Comparison of ENCODE assay signal across 9 cellular contexts in genomic region chrX:39730671-39731389, GRCh38.
DNase-seq lines count a peak whose midpoint lies in the region; ATAC-seq and TF ChIP-seq lines count a peak whose summit lies in the region.
"Had no signal": no experiment of that assay in that cellular context is flagged by ENCODE, and none has a peak within 500 bp of the region (broad histone marks: within the 10 kb centered on the region; RNA-seq: fewer than 3 reads in every experiment).

No MANE protein-coding gene starts in this region.

- peak overlapping the region; percentile 64 for H3K4me2 ChIP-seq in osteoblast (ENCODE audit: insufficient read depth, low read length)
- H3K4me2 ChIP-seq: KMS-11 had no signal

- ATAC-seq in HG03159 (IDR thresholded peaks at IDR 0.05; ENCODE audit: unreplicated experiment): no peak

- H4K20me1 ChIP-seq in osteoblast (ENCODE audit: insufficient read depth, low read length): no peaks in the 10 kb centered on the region

- no peak overlapping the region for H3K4me3 ChIP-seq in HEK293 (ENCODE audit: low read depth, low read length)
- H3K4me3 ChIP-seq in osteoblast (ENCODE audit: insufficient read depth, low read length): peak overlapping the region; percentile 31
- H3K4me3 ChIP-seq in transverse colon: no peak overlapping the region

- TF ChIP-seq EP300 in transverse colon (IDR thresholded peaks at IDR 0.05; ENCODE audit: low read depth): no peak

- 0 to 25% methylated on average over 2 to 21 of the region's 21 CpGs for WGBS in transverse colon (ENCODE audit: low coverage in 1 of 2), 2 donors

- H3K4me1 ChIP-seq in HEK293 (ENCODE audit: control insufficient read depth, insufficient read depth, low read length): peaks cover 4% of the 10 kb centered on the region; the same call in 1 of the 2 replicates
- H3K4me1 ChIP-seq in osteoblast (ENCODE audit: insufficient read depth, low read length): peaks cover 38% of the 10 kb centered on the region
- peaks cover 0 to 24% (median 3%) of the 10 kb centered on the region in 4 donors for H3K4me1 ChIP-seq in transverse colon

- CTCF ChIA-PET in HEK293 (lab: Yijun Ruan, JAX): interaction anchor here (0.6 to 1.6 kb wide), 11 partner anchors 10 to 179 kb away, joined by 3 to 8 read pairs (median 4); no protein-coding TSS in a partner anchor
- CTCF ChIA-PET in RWPE1 (lab: Yijun Ruan, JAX): interaction anchor here (0.5 kb wide), 1 partner anchor 364 kb away, joined by 3 read pairs; no protein-coding TSS in a partner anchor

- no peak overlapping the region for H2AFZ ChIP-seq in osteoblast (ENCODE audit: low read length)

- in situ Hi-C loops in transverse colon (cut with MboI; ENCODE audit: low pct_ligation_motif_present in 1 of 4, low pct_unique_long_range_greater_than_20kb in 1 of 4, low sequenced_read_pairs in 3 of 4): loop anchor here in 1 of 4 donors (10.0 kb wide), 1 partner anchor 434 kb away; no protein-coding TSS in a partner anchor

- POLR2A ChIA-PET in HEK293 (lab: Yijun Ruan, JAX): interaction anchor here (0.6 kb wide), 2 partner anchors 295 to 367 kb away, joined by 3 to 4 read pairs; no protein-coding TSS in a partner anchor
- POLR2A ChIA-PET in RWPE1 (lab: Yijun Ruan, JAX; ENCODE audit: low non-redundant PET): no interaction called here

- TF ChIP-seq CTCF in HEK293 (tag by site-specific recombination; IDR thresholded peaks at IDR 0.05): peak; percentile 70
- TF ChIP-seq CTCF in RWPE1 (conservative IDR thresholded peaks at IDR 0.05; ENCODE audit: low read depth): peak; percentile 35
- peak; percentile 59 for TF ChIP-seq CTCF in osteoblast (IDR thresholded peaks at IDR 0.05; ENCODE audit: extremely low read depth, low read depth, low read length)
- TF ChIP-seq CTCF in transverse colon (IDR thresholded peaks at IDR 0.05): peak in 4 of 5 experiments; percentile 30 to 49 (median 46)

- no peaks in the 10 kb centered on the region for H3K36me3 ChIP-seq in HEK293 (ENCODE audit: control insufficient read depth in 2 of 2, insufficient read depth in 1 of 2, low read length in 2 of 2)
- H3K36me3 ChIP-seq in osteoblast (ENCODE audit: insufficient read depth, low read length): no peaks in the 10 kb centered on the region
- H3K36me3 ChIP-seq in transverse colon: no peaks in the 10 kb centered on the region

- peak; percentile 36 for DNase-seq in CD1c-positive myeloid dendritic cell (ENCODE audit: extremely low spot score)
- DNase-seq in RWPE1 (ENCODE audit: low spot score): peak; percentile 8
- peak in 3 of 4 experiments; percentile 4 to 37 (median 17) for DNase-seq in activated naive CD4-positive, alpha-beta T cell (lab: John Stamatoyannopoulos, UW)
- DNase-seq in glomerular visceral epithelial cell (ENCODE audit: extremely low spot score): peak; percentile 79
- DNase-seq in osteoblast (ENCODE audit: insufficient read length, low spot score, missing footprints): peak; percentile 94
- DNase-seq in transverse colon: peak; percentile 67

- H3K27me3 ChIP-seq in osteoblast (ENCODE audit: insufficient read depth, low read length) (peaks cover 5% of the 10 kb centered on the region), transverse colon (no peaks in the 10 kb centered on the region)

- H3K79me2 ChIP-seq in osteoblast (ENCODE audit: insufficient read depth, low read length): no peaks in the 10 kb centered on the region

- TF ChIP-seq POLR2A in transverse colon (IDR thresholded peaks at IDR 0.05): no peak

- H3K27ac ChIP-seq in HEK293 (ENCODE audit: extremely low read depth, low read depth, low read length) (peak overlapping the region; percentile 62; the same call in 1 of the 2 replicates), RWPE1 (peak overlapping the region; percentile 29), osteoblast (ENCODE audit: low read depth, low read length) (peak overlapping the region; percentile 67), transverse colon (peak overlapping the region in 3 of 4 donors; percentile 41 to 59 (median 54))
- H3K27ac ChIP-seq: KMS-11 had no signal

- intact Hi-C loops in transverse colon (cut with DNase I; ENCODE audit: low total_unique reads): loop anchor here (10.0 kb wide), 2 partner anchors 174 to 424 kb away; no protein-coding TSS in a partner anchor

- H3K9me3 ChIP-seq in HEK293 (ENCODE audit: control insufficient read depth, insufficient read depth, low read depth, low read length) (no peaks in the 10 kb centered on the region), osteoblast (ENCODE audit: low read depth, low read length) (no peaks in the 10 kb centered on the region), transverse colon (no peaks in the 10 kb centered on the region)

TF ChIP-seq in HEK293, 187 proteins besides CTCF, POLR2A, EP300 and RAD21 (continues in another document):
- TF ChIP-seq ZNF544 (tag by site-specific recombination; IDR thresholded peaks at IDR 0.05): no peak
- TF ChIP-seq ZBTB20 (tag by site-specific recombination; IDR thresholded peaks at IDR 0.05): peak; percentile 16; the same call in 1 of the 2 replicates
- TF ChIP-seq ZNF704 (tag by site-specific recombination; IDR thresholded peaks at IDR 0.05): no peak
- peak; percentile 33; the same call in 1 of the 2 replicates for TF ChIP-seq ZBTB17 (tag by site-specific recombination; IDR thresholded peaks at IDR 0.05)
- no peak for TF ChIP-seq ZNF140 (tag by site-specific recombination; IDR thresholded peaks at IDR 0.05)
- no peak for TF ChIP-seq ZNF280D (tag by site-specific recombination; IDR thresholded peaks at IDR 0.05)
- TF ChIP-seq ZNF214 (tag by site-specific recombination; IDR thresholded peaks at IDR 0.05; ENCODE audit: borderline replicate concordance): no peak

Comparison
In these comparisons a context has a peak if more than half of its experiments do, and no peak if none do; other contexts are left out.
1. DNase-seq: peak in every context shown above with its lines; median percentile 94 in osteoblast; 79 in glomerular visceral epithelial cell; 67 in transverse colon; 36 in CD1c-positive myeloid dendritic cell; 17 in activated naive CD4-positive, alpha-beta T cell; 8 in RWPE1.